ENCODE assay signal across 8 cellular contexts in genomic region chr19:44723299-44723951, GRCh38. TPM values are rescaled to one million over a fixed set of nuclear protein-coding genes. Genes with fewer than 3 reads are reported as not detected.
DNase-seq lines count a peak whose midpoint lies in the region; ATAC-seq, FAIRE-seq and TF ChIP-seq lines count a peak whose summit lies in the region.

No MANE protein-coding gene starts in this region.

- RAD21 ChIA-PET in GM12878 (lab: Charles Lee; ENCODE audit: unreplicated experiment) = interaction anchor here (0.6 to 7.8 kb wide), 31 partner anchors 10 to 558 kb away, joined by 3 to 302 read pairs (median 7); partner anchors contain the start of genes BCL3, NECTIN2, TOMM40 and ZNF226

- no peak overlapping the region for H3K4me3 ChIP-seq in GM12878

- no peak overlapping the region; the same call in 1 of the 2 replicates for H2AFZ ChIP-seq in GM12878 (ENCODE audit: control insufficient read depth, low read depth, low read length)

- POLR2A ChIA-PET in GM12878 (lab: Charles Lee) = interaction anchor here (0.6 to 3.8 kb wide), 14 partner anchors 11 to 61 kb away, joined by 3 to 32 read pairs (median 4); no protein-coding TSS in a partner anchor

- H4K20me1 ChIP-seq in GM12878 (ENCODE audit: control insufficient read depth, insufficient read depth) = no peaks in the 10 kb centered on the region

- SMC1A ChIA-PET in GM12878 (lab: Charles Lee; ENCODE audit: uncharacterized antibody, unreplicated experiment) = interaction anchor here (0.8 to 8.7 kb wide), 21 partner anchors 8 to 167 kb away, joined by 3 to 328 read pairs (median 4); partner anchors contain the start of genes BCL3 and NECTIN2

- H3K4me2 ChIP-seq in GM12878 (ENCODE audit: control insufficient read depth, insufficient read depth) = peak overlapping the region; percentile 1; the same call in 1 of the 2 replicates

- H3K79me2 ChIP-seq in GM12878 (ENCODE audit: control insufficient read depth, insufficient read depth, low read length) = no peaks in the 10 kb centered on the region

- DNase-seq in GM12878 (ENCODE audit: low read depth, low spot score) (no peak), omental fat pad (ENCODE audit: low spot score) (no peak), HPDE6-E6E7 (ENCODE audit: extremely low spot score) (no peak), head of caudate nucleus (no peak), NCI-H82 treated with DMSO at 0.1 percent for 48 hours (lab: John Stamatoyannopoulos, UW; ENCODE audit: unreplicated experiment) (no peak)

- in situ Hi-C loops in GM12878 (cut with MboI) = loop anchor here (5.0 kb wide), 1 partner anchor 49 kb away; no protein-coding TSS in a partner anchor

- no peak overlapping the region; the same call in 1 of the 2 replicates for H3K27ac ChIP-seq in GM12878 (ENCODE audit: control insufficient read depth, insufficient read depth)

- TF ChIP-seq CTCF in GM12878 (IDR thresholded peaks at IDR 0.05 in 2 of 3, conservative IDR thresholded peaks at IDR 0.05 in 1 of 3; ENCODE audit: control insufficient read depth in 2 of 3, extremely low read depth in 1 of 3, insufficient read depth in 1 of 3, low read depth in 3 of 3, low read length in 3 of 3) = no peak
- no peak for TF ChIP-seq CTCF in omental fat pad (IDR thresholded peaks at IDR 0.05)

- peaks cover 55% of the 10 kb centered on the region for H3K4me1 ChIP-seq in GM12878 (ENCODE audit: control insufficient read depth, insufficient read depth, low read length)

- intact Hi-C loops in GM12878 (cut with micrococcal nuclease; ENCODE audit: unreplicated experiment) = loop anchor here (2.0 kb wide), 1 partner anchor 69 kb away; no protein-coding TSS in a partner anchor
- intact Hi-C loops in head of caudate nucleus (cut with DNase I) = no loop called here

- no peaks in the 10 kb centered on the region for H3K27me3 ChIP-seq in GM12878 (replicated peaks in 1 of 2; ENCODE audit: control insufficient read depth in 2 of 2, insufficient read depth in 2 of 2, low read length in 1 of 2)

- CTCF ChIA-PET in GM12878 (lab: Yijun Ruan, JAX) = interaction anchor here (0.7 to 16.8 kb wide), 29 partner anchors 10 to 230 kb away, joined by 3 to 513 read pairs (median 10); partner anchors contain the start of genes BCAM, BCL3 and NECTIN2

- H3K9me3 ChIP-seq in GM12878 (replicated peaks; ENCODE audit: control insufficient read depth, insufficient read depth, low read length) = no peaks in the 10 kb centered on the region

- no peak overlapping the region for H3K9ac ChIP-seq in GM12878 (ENCODE audit: control insufficient read depth, insufficient read depth, low read length)

- ATAC-seq in GM19023 (IDR thresholded peaks at IDR 0.05; ENCODE audit: unreplicated experiment) (peak; percentile 13), HG03280 (IDR thresholded peaks at IDR 0.05; ENCODE audit: unreplicated experiment) (peak; percentile 38), GM12878 (peak; percentile 78), omental fat pad (ENCODE audit: low FRiP score) (peak; percentile 12), GM19035 (IDR thresholded peaks at IDR 0.05; ENCODE audit: unreplicated experiment) (no peak)

- no peak for TF ChIP-seq RAD21 in GM12878 (IDR thresholded peaks at IDR 0.05; ENCODE audit: insufficient read depth, low read depth, low read length)

- no peaks in the 10 kb centered on the region for H3K36me3 ChIP-seq in GM12878 (ENCODE audit: control insufficient read depth in 2 of 2, insufficient read depth in 2 of 2, low read length in 1 of 2)

- TF ChIP-seq EP300 in GM12878 (IDR thresholded peaks at IDR 0.05; ENCODE audit: borderline replicate concordance in 1 of 2, control insufficient read depth in 1 of 2, low read depth in 2 of 2, low read length in 2 of 2) = no peak

- 47% methylated on average over 10 of the region's 10 CpGs for WGBS in GM12878 (ENCODE audit: insufficient coverage, insufficient replicate concordance, low lambda C conversion rate, missing lambda C conversion rate)

- no peak for FAIRE-seq in GM12878 (lab: Jason Lieb, UNC)

- TF ChIP-seq POLR2A in GM12878 (IDR thresholded peaks at IDR 0.05; ENCODE audit: low read depth, low read length) = no peak

- no TSS peak for BruUV-seq in GM12878 (replicated peaks; lab: Mats Ljungman, UMichigan)

TF ChIP-seq in GM12878, 131 proteins besides CTCF, POLR2A, EP300 and RAD21 (continues in another document):
- 0 out of 2 replicates have a peak, but pooled peaks have one; percentile 6 for TF ChIP-seq PAX5 (IDR thresholded peaks at IDR 0.05; ENCODE audit: borderline replicate concordance, low read depth, low read length)
- TF ChIP-seq POU2F2 (IDR thresholded peaks at IDR 0.05; ENCODE audit: borderline replicate concordance, low read depth, low read length) = peak; percentile 84; the same call in 2 of the 3 replicates

RNA-seq across cellular contexts. Expression of gene CEACAM16, which starts 24.5 kb away (rescaled TPM):
- total RNA-seq in GM12878 (2013; cell fraction: nucleolus; rRNA removed) = not detected in 2 replicates
- total RNA-seq in GM12878 (2014; rRNA removed) = not detected in 2 replicates
- not detected in 2 replicates for total RNA-seq in GM12878 (2014; rRNA removed; fragmentation: Illumina TruSeq; extraction: Trizol)
- total RNA-seq in GM12878 (2021) = not detected in 2 replicates
- not detected for polyA plus RNA-seq in GM12878 (2011; ENCODE audit: low read depth)
- polyA plus RNA-seq in GM12878 (2011; rRNA removed) = not detected in 2 replicates
- not detected in 2 replicates for polyA plus RNA-seq in GM12878 (2011; cell fraction: cytosol; rRNA removed)
- not detected in 2 replicates for polyA plus RNA-seq in GM12878 (2011; cell fraction: nucleus; rRNA removed)
- polyA plus RNA-seq in GM12878 (2012) = not detected in 2 replicates
- polyA plus RNA-seq in GM12878 (2014; fragmentation: Illumina TruSeq; extraction: Trizol) = not detected in 2 replicates
- not detected for polyA plus RNA-seq in GM12878 (2014; fragmentation: Nextera tagmentation; extraction: Ambion mirVana)
- polyA plus RNA-seq in GM12878 (2014; rRNA removed) = not detected in 2 replicates
- not detected for polyA plus RNA-seq in GM12878 (2016; fragmentation: Nextera tagmentation; extraction: Ambion mirVana)
- not detected in 2 replicates for polyA minus RNA-seq in GM12878 (2011; rRNA and poly(A)+ RNA removed)
- polyA minus RNA-seq in GM12878 (2011; cell fraction: cytosol; rRNA and poly(A)+ RNA removed) = not detected in 2 replicates
- not detected in 2 replicates for polyA minus RNA-seq in GM12878 (2011; cell fraction: nucleus; rRNA and poly(A)+ RNA removed)
- total RNA-seq in omental fat pad = not detected

RNA-seq across cellular contexts. Expression of gene BCL3, which starts 25.1 kb away (rescaled TPM):
- total RNA-seq in GM12878 (2013; cell fraction: nucleolus; rRNA removed) = 8.9 and 15.2 TPM in 2 replicates
- total RNA-seq in GM12878 (2014; rRNA removed) (5.2 and 6.5 TPM in 2 replicates), GM12878 (2014; rRNA removed; fragmentation: Illumina TruSeq; extraction: Trizol) (1.7 and 2.0 TPM in 2 replicates), GM12878 (2021) (22.7 and 26.4 TPM in 2 replicates), omental fat pad (100 to 1,000 TPM in 1 of 4 donors, 10 to 100 TPM in 3; 12.2 to 113 (median 46.2) TPM)
- polyA plus RNA-seq in GM12878 (2011; ENCODE audit: low read depth) = 5.6 TPM
- polyA plus RNA-seq in GM12878 (2011; rRNA removed) (1.7 and 2.3 TPM in 2 replicates), GM12878 (2014; fragmentation: Illumina TruSeq; extraction: Trizol) (1.0 and 4.9 TPM in 2 replicates), GM12878 (2014; fragmentation: Nextera tagmentation; extraction: Ambion mirVana) (1 to 10 TPM in 1 of 2 experiments, under 1 TPM in 1; 0.55 to 1.1 TPM), GM12878 (2014; rRNA removed) (19.2 and 25.5 TPM in 2 replicates), GM12878 (2016; fragmentation: Nextera tagmentation; extraction: Ambion mirVana) (10 to 100 TPM in 1 of 2 experiments, 1 to 10 TPM in 1; 2.3 to 17.6 TPM)
- polyA plus RNA-seq in GM12878 (2011; cell fraction: cytosol; rRNA removed) = 6.5 and 6.9 TPM in 2 replicates
- polyA plus RNA-seq in GM12878 (2011; cell fraction: nucleus; rRNA removed) = 33.6 and 46.6 TPM in 2 replicates
- polyA plus RNA-seq in GM12878 (2012) = 18.8 and 19.6 TPM in 2 replicates
- polyA minus RNA-seq in GM12878 (2011; rRNA and poly(A)+ RNA removed) = 3.7 and 7.5 TPM in 2 replicates
- 11.7 and 18.0 TPM in 2 replicates for polyA minus RNA-seq in GM12878 (2011; cell fraction: cytosol; rRNA and poly(A)+ RNA removed)
- polyA minus RNA-seq in GM12878 (2011; cell fraction: nucleus; rRNA and poly(A)+ RNA removed) = 6.0 and 10.0 TPM in 2 replicates

RNA-seq across cellular contexts. Expression of gene CEACAM19, which starts 52.1 kb away (rescaled TPM):
- total RNA-seq in GM12878 (2013; cell fraction: nucleolus; rRNA removed) = 0.79 and 1.2 TPM in 2 replicates
- total RNA-seq in GM12878 (2014; rRNA removed) (0.17 and 0.22 TPM in 2 replicates), GM12878 (2014; rRNA removed; fragmentation: Illumina TruSeq; extraction: Trizol) (0.13 TPM in 1 of 2 replicates, not detected in the other), GM12878 (2021) (0.15 and 0.24 TPM in 2 replicates), omental fat pad (1 to 10 TPM; 2.1 to 6.8 (median 3.8) TPM)
- not detected for polyA plus RNA-seq in GM12878 (2011; ENCODE audit: low read depth)
- polyA plus RNA-seq in GM12878 (2011; rRNA removed) (0.10 and 0.18 TPM in 2 replicates), GM12878 (2014; fragmentation: Illumina TruSeq; extraction: Trizol) (0.31 and 0.33 TPM in 2 replicates), GM12878 (2014; fragmentation: Nextera tagmentation; extraction: Ambion mirVana) (not detected), GM12878 (2014; rRNA removed) (0.16 and 0.27 TPM in 2 replicates), GM12878 (2016; fragmentation: Nextera tagmentation; extraction: Ambion mirVana) (not detected)
- polyA plus RNA-seq in GM12878 (2011; cell fraction: cytosol; rRNA removed) = 0.27 and 0.31 TPM in 2 replicates
- 0.37 and 0.90 TPM in 2 replicates for polyA plus RNA-seq in GM12878 (2011; cell fraction: nucleus; rRNA removed)
- polyA plus RNA-seq in GM12878 (2012) = 0.13 and 0.24 TPM in 2 replicates
- 0.62 and 0.95 TPM in 2 replicates for polyA minus RNA-seq in GM12878 (2011; rRNA and poly(A)+ RNA removed)
- polyA minus RNA-seq in GM12878 (2011; cell fraction: cytosol; rRNA and poly(A)+ RNA removed) = not detected in 2 replicates
- polyA minus RNA-seq in GM12878 (2011; cell fraction: nucleus; rRNA and poly(A)+ RNA removed) = 0.24 and 0.29 TPM in 2 replicates

RNA-seq across cellular contexts. Expression of gene CBLC, which starts 54.3 kb away (rescaled TPM):
- not detected in 2 replicates for total RNA-seq in GM12878 (2013; cell fraction: nucleolus; rRNA removed)
- total RNA-seq in GM12878 (2014; rRNA removed) (not detected in 2 replicates), GM12878 (2014; rRNA removed; fragmentation: Illumina TruSeq; extraction: Trizol) (not detected in 2 replicates), GM12878 (2021) (0.19 TPM in 1 of 2 replicates, not detected in the other), omental fat pad (under 1 TPM in 1 of 4 donors, not detected in 3; 0.46 TPM)
- not detected for polyA plus RNA-seq in GM12878 (2011; ENCODE audit: low read depth)
- polyA plus RNA-seq in GM12878 (2011; rRNA removed) (not detected in 2 replicates), GM12878 (2014; fragmentation: Illumina TruSeq; extraction: Trizol) (not detected in 2 replicates), GM12878 (2014; fragmentation: Nextera tagmentation; extraction: Ambion mirVana) (not detected), GM12878 (2014; rRNA removed) (not detected in 2 replicates), GM12878 (2016; fragmentation: Nextera tagmentation; extraction: Ambion mirVana) (not detected)
- not detected in 2 replicates for polyA plus RNA-seq in GM12878 (2011; cell fraction: cytosol; rRNA removed)
- polyA plus RNA-seq in GM12878 (2011; cell fraction: nucleus; rRNA removed) = not detected in 2 replicates
- polyA plus RNA-seq in GM12878 (2012) = not detected in 2 replicates
- not detected in 2 replicates for polyA minus RNA-seq in GM12878 (2011; rRNA and poly(A)+ RNA removed)
- polyA minus RNA-seq in GM12878 (2011; cell fraction: cytosol; rRNA and poly(A)+ RNA removed) = not detected in 2 replicates
- polyA minus RNA-seq in GM12878 (2011; cell fraction: nucleus; rRNA and poly(A)+ RNA removed) = not detected in 2 replicates
